ENCODE assay signal across 10 cellular contexts in genomic region chr1:10635385-10635896, GRCh38.
A peak's percentile ranks its signal among the peaks of the same experiment; 100 is the strongest.
DNase-seq lines count a peak whose midpoint lies in the region; ATAC-seq and TF ChIP-seq lines count a peak whose summit lies in the region.
"Had no signal": no experiment of that assay in that cellular context is flagged by ENCODE, and none has a peak within 500 bp of the region (broad histone marks: within the 10 kb centered on the region; RNA-seq: fewer than 3 reads in every experiment).

No MANE protein-coding gene starts in this region.

- CTCF ChIA-PET in mammary epithelial cell (lab: Charles Lee; ENCODE audit: low non-redundant PET), result interaction anchor here (0.7 kb wide), 1 partner anchor 9 kb away, joined by 3 read pairs; no protein-coding TSS in a partner anchor

- ATAC-seq in mucosa of descending colon (peak; percentile 53), GM19328 (IDR thresholded peaks at IDR 0.05; ENCODE audit: unreplicated experiment) (no peak), GM18511 (IDR thresholded peaks at IDR 0.05; ENCODE audit: unreplicated experiment) (no peak), GM19452 (IDR thresholded peaks at IDR 0.05; ENCODE audit: unreplicated experiment) (no peak)

- TF ChIP-seq CTCF in 22Rv1 (IDR thresholded peaks at IDR 0.05) (no peak), mammary epithelial cell (conservative IDR thresholded peaks at IDR 0.05 in 1 of 2, IDR thresholded peaks at IDR 0.05 in 1 of 2; ENCODE audit: extremely low read depth in 1 of 2, insufficient read depth in 1 of 2, low read depth in 1 of 2, low read length in 2 of 2) (no peak), mucosa of descending colon (IDR thresholded peaks at IDR 0.05) (no peak)

- no peaks in the 10 kb centered on the region for H3K9me3 ChIP-seq in mammary epithelial cell (replicated peaks; ENCODE audit: insufficient read depth, low read length)
- no peaks in the 10 kb centered on the region for H3K9me3 ChIP-seq in mucosa of descending colon

- H3K4me3 ChIP-seq in mammary epithelial cell (replicated peaks in 1 of 3; ENCODE audit: insufficient read depth in 1 of 3, low read depth in 2 of 3, low read length in 3 of 3) (peak overlapping the region; percentile 4 to 39 (median 22)), mucosa of descending colon (no peak overlapping the region)

- TSS peak; percentile 72 for BruUV-seq in mammary epithelial cell (replicated peaks; lab: Mats Ljungman, UMichigan)

- in situ Hi-C loops in mammary epithelial cell (cut with MboI; ENCODE audit: low sequenced_read_pairs in 2 of 2), result no loop called here

- WGBS in mammary epithelial cell (ENCODE audit: low coverage, missing lambda C conversion rate), result 2% methylated on average over 15 of the region's 19 CpGs

- H3K27ac ChIP-seq in 22Rv1 (peak overlapping the region; percentile 100), mammary epithelial cell (ENCODE audit: insufficient read depth, low read depth, low read length) (peak overlapping the region; percentile 94)

- no peaks in the 10 kb centered on the region for H3K79me2 ChIP-seq in mammary epithelial cell (ENCODE audit: insufficient read depth, low read length)

- H3K36me3 ChIP-seq in mammary epithelial cell (ENCODE audit: insufficient read depth, low read length) (no peaks in the 10 kb centered on the region), mucosa of descending colon (ENCODE audit: low read depth) (no peaks in the 10 kb centered on the region)

- peak overlapping the region; percentile 62 for H2AFZ ChIP-seq in mammary epithelial cell (ENCODE audit: low read depth, low read length)

- DNase-seq in MV-4-11 (lab: John Stamatoyannopoulos, UW) (peak; percentile 55), mammary epithelial cell (peak; percentile 94), mucosa of descending colon (peak in 2 of 3 donors; percentile 49 to 59), NOMO-1 (lab: John Stamatoyannopoulos, UW; ENCODE audit: unreplicated experiment in 2 of 2) (no peak)
- DNase-seq: activated naive CD8-positive, alpha-beta T cell treated with anti-CD3 and anti-CD28 coated beads, Interleukin-2, amount 10 ng/mL, durations not matched to agents 7 days and 5 days; NCI-H524 treated with DMSO at 0.1 percent for 48 hours had no signal

- peak overlapping the region; percentile 86 for H3K4me2 ChIP-seq in mammary epithelial cell (ENCODE audit: insufficient read depth, low read depth, low read length)

- H3K27me3 ChIP-seq in mammary epithelial cell (ENCODE audit: insufficient read depth, low read length), result no peaks in the 10 kb centered on the region

- H3K9ac ChIP-seq in mammary epithelial cell (ENCODE audit: insufficient read depth, low read length), result peak overlapping the region; percentile 78

- intact Hi-C loops in mammary epithelial cell (cut with micrococcal nuclease) (loop anchor here (1.0 to 5.0 kb wide), 8 partner anchors 37 to 265 kb away; partner anchors contain the start of gene CASZ1), mucosa of descending colon (cut with DNase I, micrococcal nuclease) (no loop called here)

- H3K4me1 ChIP-seq in mammary epithelial cell (ENCODE audit: insufficient read depth, low read length), result peaks cover 43% of the 10 kb centered on the region
- no peaks in the 10 kb centered on the region for H3K4me1 ChIP-seq in mucosa of descending colon (ENCODE audit: low read depth)

- no peaks in the 10 kb centered on the region for H4K20me1 ChIP-seq in mammary epithelial cell (ENCODE audit: insufficient read depth, low read length)

- dilution Hi-C loops in mammary epithelial cell (cut with HindIII; ENCODE audit: low sequenced_read_pairs), result no loop called here

Comparison
In these comparisons a context has a peak if more than half of its experiments do, and no peak if none do; other contexts are left out.
1. DNase-seq: peak in MV-4-11 (single experiment), mammary epithelial cell (single experiment) and mucosa of descending colon (2 of 3); none in NOMO-1 (0 of 2).